17 cellular contexts compared by ENCODE assay signal in genomic region chr11:6378695-6378989, GRCh38. TPM values are rescaled to one million over a fixed set of nuclear protein-coding genes. Genes with fewer than 3 reads are reported as not detected.
A peak's percentile ranks its signal among the peaks of the same experiment; 100 is the strongest.
DNase-seq lines count a peak whose midpoint lies in the region; ATAC-seq lines count a peak whose summit lies in the region.
"Had no signal": no experiment of that assay in that cellular context is flagged by ENCODE, and none has a peak within 500 bp of the region (broad histone marks: within the 10 kb centered on the region; RNA-seq: fewer than 3 reads in every experiment).

No MANE protein-coding gene starts in this region.

- no peak for DNase-seq in Right ventricle myocardium superior
- no peak for DNase-seq in cardiac septum (ENCODE audit: low spot score)
- no peak for DNase-seq in CD8-positive, alpha-beta memory T cell
- DNase-seq in activated T-helper 2 cell treated with anti-CD3 and anti-CD28 coated beads, Interferon-gamma antibody, Interleukin-2, Interleukin-4, amounts not matched to agents 10 μg/mL and 5 μg/mL and 100 μg/mL, durations not matched to agents 14 hours and 24 hours and 36 hours (ENCODE audit: low spot score), result no peak
- no peak for DNase-seq in medulla oblongata (ENCODE audit: extremely low spot score)
- no peak for DNase-seq in KG1 (lab: John Stamatoyannopoulos, UW)
- DNase-seq: natural killer cell; stimulated activated CD4-positive, alpha-beta T cell treated with anti-CD3 and anti-CD28 coated beads, Interleukin-12 subunit alpha, Interleukin-12 subunit beta, amount 100 ng/mL, for 4 hours; stimulated activated CD4-positive, alpha-beta T cell treated with anti-CD3 and anti-CD28 coated beads, Interleukin-4, amount 100 ng/mL, for 4 hours; transverse colon had no signal

- peaks cover 21% of the 10 kb centered on the region for H3K4me1 ChIP-seq in CD8-positive, alpha-beta memory T cell (ENCODE audit: insufficient read depth, low read length)
- H3K4me1 ChIP-seq: adrenal gland, colonic mucosa had no signal

- intact Hi-C loops in Right ventricle myocardium superior (cut with DNase I) (loop anchor here (5.0 to 10.0 kb wide), 2 partner anchors 129 to 326 kb away; no protein-coding TSS in a partner anchor), cardiac septum (cut with DNase I) (loop anchor here (2.0 to 10.0 kb wide), 2 partner anchors 64 to 326 kb away; no protein-coding TSS in a partner anchor)
- intact Hi-C loops in activated T-helper 2 cell treated with anti-CD3 and anti-CD28 coated beads, Interferon-gamma antibody, Interleukin-2, Interleukin-4, amounts not matched to agents 10 μg/mL and 5 μg/mL and 100 μg/mL, durations not matched to agents 14 hours and 24 hours and 36 hours (cut with micrococcal nuclease), result loop anchor here (2.0 kb wide), 1 partner anchor 102 kb away; the partner anchor contains the start of genes ARFIP2 and TIMM10B

- no peaks in the 10 kb centered on the region for H3K9me3 Mint-ChIP-seq in CD8-positive, alpha-beta memory T cell
- H3K9me3 Mint-ChIP-seq in activated T-helper 2 cell treated with anti-CD3 and anti-CD28 coated beads, Interferon-gamma antibody, Interleukin-2, Interleukin-4, amounts not matched to agents 10 μg/mL and 5 μg/mL and 100 μg/mL, durations not matched to agents 14 hours and 24 hours and 36 hours, result no peaks in the 10 kb centered on the region
- H3K9me3 Mint-ChIP-seq in stimulated activated memory B cell treated with anti-CD40 and anti-IgM and Interleukin-4, amounts not matched to agents 10 μg/mL and 1 μg/mL and 100 μg/mL, for 72 hours, result no peaks in the 10 kb centered on the region
- H3K9me3 Mint-ChIP-seq: natural killer cell; stimulated activated naive CD8-positive, alpha-beta T cell treated with anti-CD3 and anti-CD28 coated beads, Interleukin-15, amount 100 ng/mL, for 72 hours had no signal

- H3K27ac ChIP-seq in CD8-positive, alpha-beta memory T cell (ENCODE audit: low read depth, low read length), result no peak overlapping the region
- H3K27ac ChIP-seq: adrenal gland, brain microvascular endothelial cell, colonic mucosa, transverse colon, VCaP had no signal

- H3K4me3 ChIP-seq in CD8-positive, alpha-beta memory T cell (ENCODE audit: low read length), result peak overlapping the region; percentile 32
- H3K4me3 ChIP-seq: adrenal gland, colonic mucosa, transverse colon had no signal

- CTCF ChIA-PET in CD8-positive, alpha-beta memory T cell (lab: Charles Lee), result interaction anchor here (0.8 to 15.2 kb wide), 47 partner anchors 11 to 354 kb away, joined by 3 to 467 read pairs (median 6); partner anchors contain the start of genes APBB1, ARFIP2, HPX and MRPL17

- H3K27ac Mint-ChIP-seq in CD8-positive, alpha-beta memory T cell, result peak overlapping the region in 2 of 8 donors; percentile 56 to 78
- peak overlapping the region; percentile 60 for H3K27ac Mint-ChIP-seq in activated T-helper 2 cell treated with anti-CD3 and anti-CD28 coated beads, Interferon-gamma antibody, Interleukin-2, Interleukin-4, amounts not matched to agents 10 μg/mL and 5 μg/mL and 100 μg/mL, durations not matched to agents 14 hours and 24 hours and 36 hours
- peak overlapping the region; percentile 42 for H3K27ac Mint-ChIP-seq in stimulated activated memory B cell treated with anti-CD40 and anti-IgM and Interleukin-4, amounts not matched to agents 10 μg/mL and 1 μg/mL and 100 μg/mL, for 72 hours
- H3K27ac Mint-ChIP-seq: natural killer cell had no signal

- ATAC-seq in Right ventricle myocardium superior (ENCODE audit: poor library complexity) (peak; percentile 13), GM18502 (IDR thresholded peaks at IDR 0.05; ENCODE audit: poor library complexity, unreplicated experiment) (no peak)
- no peak for ATAC-seq in stimulated activated memory B cell treated with anti-CD40 and anti-IgM and Interleukin-4, amounts not matched to agents 10 μg/mL and 1 μg/mL and 100 μg/mL, for 72 hours

- H3K4me3 Mint-ChIP-seq in CD8-positive, alpha-beta memory T cell, result peak overlapping the region in 1 of 7 donors; percentile 52
- H3K4me3 Mint-ChIP-seq in activated T-helper 2 cell treated with anti-CD3 and anti-CD28 coated beads, Interferon-gamma antibody, Interleukin-2, Interleukin-4, amounts not matched to agents 10 μg/mL and 5 μg/mL and 100 μg/mL, durations not matched to agents 14 hours and 24 hours and 36 hours (ENCODE audit: low read depth), result no peak overlapping the region
- H3K4me3 Mint-ChIP-seq in stimulated activated memory B cell treated with anti-CD40 and anti-IgM and Interleukin-4, amounts not matched to agents 10 μg/mL and 1 μg/mL and 100 μg/mL, for 72 hours, result no peak overlapping the region
- H3K4me3 Mint-ChIP-seq: natural killer cell had no signal

- peaks cover 14 to 22% (median 17%) of the 10 kb centered on the region in 3 donors for H3K4me1 Mint-ChIP-seq in CD8-positive, alpha-beta memory T cell
- peaks cover 26% of the 10 kb centered on the region for H3K4me1 Mint-ChIP-seq in activated T-helper 2 cell treated with anti-CD3 and anti-CD28 coated beads, Interferon-gamma antibody, Interleukin-2, Interleukin-4, amounts not matched to agents 10 μg/mL and 5 μg/mL and 100 μg/mL, durations not matched to agents 14 hours and 24 hours and 36 hours (ENCODE audit: low read depth)
- H3K4me1 Mint-ChIP-seq in stimulated activated memory B cell treated with anti-CD40 and anti-IgM and Interleukin-4, amounts not matched to agents 10 μg/mL and 1 μg/mL and 100 μg/mL, for 72 hours, result no peaks in the 10 kb centered on the region
- H3K4me1 Mint-ChIP-seq: natural killer cell had no signal

- no peaks in the 10 kb centered on the region for H3K36me3 ChIP-seq in CD8-positive, alpha-beta memory T cell (ENCODE audit: insufficient read depth, low read length)
- H3K36me3 ChIP-seq: adrenal gland, brain microvascular endothelial cell, colonic mucosa, transverse colon had no signal

- H3K27me3 Mint-ChIP-seq in CD8-positive, alpha-beta memory T cell, result no peaks in the 10 kb centered on the region
- H3K27me3 Mint-ChIP-seq in activated T-helper 2 cell treated with anti-CD3 and anti-CD28 coated beads, Interferon-gamma antibody, Interleukin-2, Interleukin-4, amounts not matched to agents 10 μg/mL and 5 μg/mL and 100 μg/mL, durations not matched to agents 14 hours and 24 hours and 36 hours (ENCODE audit: low read depth), result no peaks in the 10 kb centered on the region
- no peaks in the 10 kb centered on the region for H3K27me3 Mint-ChIP-seq in stimulated activated memory B cell treated with anti-CD40 and anti-IgM and Interleukin-4, amounts not matched to agents 10 μg/mL and 1 μg/mL and 100 μg/mL, for 72 hours
- H3K27me3 Mint-ChIP-seq: stimulated activated naive CD8-positive, alpha-beta T cell treated with anti-CD3 and anti-CD28 coated beads, Interleukin-15, amount 100 ng/mL, for 72 hours had no signal

- H3K36me3 Mint-ChIP-seq in CD8-positive, alpha-beta memory T cell, result no peaks in the 10 kb centered on the region
- no peaks in the 10 kb centered on the region for H3K36me3 Mint-ChIP-seq in activated T-helper 2 cell treated with anti-CD3 and anti-CD28 coated beads, Interferon-gamma antibody, Interleukin-2, Interleukin-4, amounts not matched to agents 10 μg/mL and 5 μg/mL and 100 μg/mL, durations not matched to agents 14 hours and 24 hours and 36 hours (ENCODE audit: low read depth)
- H3K36me3 Mint-ChIP-seq in stimulated activated memory B cell treated with anti-CD40 and anti-IgM and Interleukin-4, amounts not matched to agents 10 μg/mL and 1 μg/mL and 100 μg/mL, for 72 hours, result no peaks in the 10 kb centered on the region
- H3K36me3 Mint-ChIP-seq: natural killer cell had no signal

- POLR2A ChIA-PET in CD8-positive, alpha-beta memory T cell (lab: Charles Lee), result interaction anchor here (0.6 to 1.4 kb wide), 11 partner anchors 10 to 305 kb away, joined by 3 to 8 read pairs (median 3); partner anchors contain the start of genes APBB1, ARFIP2, MRPL17 and SMPD1

- no peaks in the 10 kb centered on the region for H3K27me3 ChIP-seq in CD8-positive, alpha-beta memory T cell (ENCODE audit: insufficient read depth, low read length, poor library complexity, severe bottlenecking)
- H3K27me3 ChIP-seq: adrenal gland, brain microvascular endothelial cell, colonic mucosa, transverse colon had no signal

- H3K9me3 ChIP-seq in CD8-positive, alpha-beta memory T cell (ENCODE audit: low read length), result no peaks in the 10 kb centered on the region
- H3K9me3 ChIP-seq: adrenal gland, colonic mucosa, transverse colon had no signal

RNA-seq across cellular contexts. Expression of gene SMPD1, which starts 11.6 kb away (rescaled TPM):
- total RNA-seq in Right ventricle myocardium superior (51.6 TPM), cardiac septum (57.8 TPM)
- 10 to 100 TPM; 30.4 to 30.9 TPM for total RNA-seq in CD8-positive, alpha-beta memory T cell
- polyA plus RNA-seq in CD8-positive, alpha-beta memory T cell, result 17.3 TPM
- total RNA-seq in activated T-helper 2 cell treated with anti-CD3 and anti-CD28 coated beads, Interferon-gamma antibody, Interleukin-2, Interleukin-4, amounts not matched to agents 10 μg/mL and 5 μg/mL and 100 μg/mL, durations not matched to agents 14 hours and 24 hours and 36 hours, result 15.4 and 16.0 TPM in 2 replicates

RNA-seq across cellular contexts. Expression of gene APBB1, which starts 40.3 kb away (rescaled TPM):
- total RNA-seq in Right ventricle myocardium superior, result 75.8 TPM
- total RNA-seq in cardiac septum, result 72.0 TPM
- total RNA-seq in CD8-positive, alpha-beta memory T cell, result 10 to 100 TPM; 41.7 to 43.6 TPM
- 80.2 TPM for polyA plus RNA-seq in CD8-positive, alpha-beta memory T cell
- 31.0 and 33.0 TPM in 2 replicates for total RNA-seq in activated T-helper 2 cell treated with anti-CD3 and anti-CD28 coated beads, Interferon-gamma antibody, Interleukin-2, Interleukin-4, amounts not matched to agents 10 μg/mL and 5 μg/mL and 100 μg/mL, durations not matched to agents 14 hours and 24 hours and 36 hours

RNA-seq across cellular contexts. Expression of gene CAVIN3, which starts 58.3 kb away (rescaled TPM):
- 33.9 TPM for total RNA-seq in Right ventricle myocardium superior
- 77.6 TPM for total RNA-seq in cardiac septum
- total RNA-seq in CD8-positive, alpha-beta memory T cell, result 10 to 100 TPM; 72.5 to 75.5 TPM
- not detected for polyA plus RNA-seq in CD8-positive, alpha-beta memory T cell
- 83.1 and 84.3 TPM in 2 replicates for total RNA-seq in activated T-helper 2 cell treated with anti-CD3 and anti-CD28 coated beads, Interferon-gamma antibody, Interleukin-2, Interleukin-4, amounts not matched to agents 10 μg/mL and 5 μg/mL and 100 μg/mL, durations not matched to agents 14 hours and 24 hours and 36 hours
- total RNA-seq: natural killer cell had no signal
